ENCODE assay signal across 7 cellular contexts in genomic region chr3:16883726-16884083, GRCh38.
DNase-seq lines count a peak whose midpoint lies in the region; ATAC-seq and TF ChIP-seq lines count a peak whose summit lies in the region.

No MANE protein-coding gene starts in this region.

- H3K9ac ChIP-seq in iPS-18a (ENCODE audit: low read length), result no peak overlapping the region

- CTCF ChIA-PET in HEK293 (lab: Yijun Ruan, JAX), result interaction anchor here (0.7 to 1.6 kb wide), 8 partner anchors 12 to 470 kb away, joined by 3 to 8 read pairs (median 3); no protein-coding TSS in a partner anchor

- no peaks in the 10 kb centered on the region for H3K9me3 ChIP-seq in HEK293 (ENCODE audit: control insufficient read depth, insufficient read depth, low read depth, low read length)
- no peaks in the 10 kb centered on the region for H3K9me3 ChIP-seq in iPS-18a (ENCODE audit: control insufficient read depth, low read depth, low read length)

- no peaks in the 10 kb centered on the region for H3K36me3 Mint-ChIP-seq in activated naive CD8-positive, alpha-beta T cell

- H3K4me3 ChIP-seq in HEK293 (ENCODE audit: low read depth, low read length), result no peak overlapping the region
- peak overlapping the region; percentile 81 for H3K4me3 ChIP-seq in iPS-18a (ENCODE audit: low read length)

- POLR2A ChIA-PET in HEK293 (lab: Yijun Ruan, JAX), result interaction anchor here (0.5 to 1.0 kb wide), 4 partner anchors 16 to 1387 kb away, joined by 3 to 6 read pairs (median 4); no protein-coding TSS in a partner anchor

- H3K4me1 Mint-ChIP-seq in activated naive CD8-positive, alpha-beta T cell (ENCODE audit: low read depth), result peaks cover 29% of the 10 kb centered on the region
- peaks cover 29% of the 10 kb centered on the region for H3K4me1 Mint-ChIP-seq in stimulated activated naive CD8-positive, alpha-beta T cell treated with anti-CD3 and anti-CD28 coated beads, Interleukin-15, amount 100 ng/mL, for 72 hours

- peaks cover 24% of the 10 kb centered on the region for H3K27me3 ChIP-seq in iPS-18a (ENCODE audit: control insufficient read depth, insufficient read depth, low read length)

- peak overlapping the region; percentile 88; the same call in 1 of the 2 replicates for H3K27ac ChIP-seq in HEK293 (ENCODE audit: extremely low read depth, low read depth, low read length)
- no peak overlapping the region for H3K27ac ChIP-seq in iPS-18a (ENCODE audit: low read length)

- no peak for TF ChIP-seq CTCF in HEK293 (tag by site-specific recombination; IDR thresholded peaks at IDR 0.05)

- peak overlapping the region; percentile 82 for H3K27ac Mint-ChIP-seq in activated naive CD8-positive, alpha-beta T cell
- H3K27ac Mint-ChIP-seq in stimulated activated naive CD8-positive, alpha-beta T cell treated with anti-CD3 and anti-CD28 coated beads, Interleukin-15, amount 100 ng/mL, for 72 hours, result peak overlapping the region; percentile 52 to 92

- no peaks in the 10 kb centered on the region for H3K36me3 ChIP-seq in HEK293 (ENCODE audit: control insufficient read depth in 2 of 2, insufficient read depth in 1 of 2, low read length in 2 of 2)
- H3K36me3 ChIP-seq in iPS-18a (ENCODE audit: control insufficient read depth, low read depth, low read length), result no peaks in the 10 kb centered on the region

- no peak for DNase-seq in stimulated activated naive CD8-positive, alpha-beta T cell treated with anti-CD3 and anti-CD28 coated beads, Interleukin-15, amount 100 ng/mL, for 72 hours
- DNase-seq in NCI-H146 (lab: John Stamatoyannopoulos, UW), result no peak
- no peak for DNase-seq in OCI-M1 (lab: John Stamatoyannopoulos, UW)

- H3K9me3 Mint-ChIP-seq in activated naive CD8-positive, alpha-beta T cell (ENCODE audit: low read depth), result no peaks in the 10 kb centered on the region
- H3K9me3 Mint-ChIP-seq in stimulated activated naive CD8-positive, alpha-beta T cell treated with anti-CD3 and anti-CD28 coated beads, Interleukin-15, amount 100 ng/mL, for 72 hours, result no peaks in the 10 kb centered on the region

- no peaks in the 10 kb centered on the region for H3K27me3 Mint-ChIP-seq in activated naive CD8-positive, alpha-beta T cell
- no peaks in the 10 kb centered on the region for H3K27me3 Mint-ChIP-seq in stimulated activated naive CD8-positive, alpha-beta T cell treated with anti-CD3 and anti-CD28 coated beads, Interleukin-15, amount 100 ng/mL, for 72 hours

- no peak for ATAC-seq in stimulated activated naive CD8-positive, alpha-beta T cell treated with anti-CD3 and anti-CD28 coated beads, Interleukin-15, amount 100 ng/mL, for 72 hours
- ATAC-seq in GM18517 (IDR thresholded peaks at IDR 0.05; ENCODE audit: unreplicated experiment), result no peak

- H3K4me1 ChIP-seq in HEK293 (ENCODE audit: control insufficient read depth, insufficient read depth, low read length) (peaks cover 13% of the 10 kb centered on the region), iPS-18a (ENCODE audit: control insufficient read depth, low read depth, low read length) (peaks cover 15% of the 10 kb centered on the region)

- H3K4me3 Mint-ChIP-seq in activated naive CD8-positive, alpha-beta T cell, result peak overlapping the region; percentile 77
- H3K4me3 Mint-ChIP-seq in stimulated activated naive CD8-positive, alpha-beta T cell treated with anti-CD3 and anti-CD28 coated beads, Interleukin-15, amount 100 ng/mL, for 72 hours, result peak overlapping the region; percentile 69 to 98

TF ChIP-seq in HEK293, 187 proteins besides CTCF, POLR2A, EP300 and RAD21:
- no peak for TF ChIP-seq PRDM4 (tag by site-specific recombination; IDR thresholded peaks at IDR 0.05)
- no peak for TF ChIP-seq TRIM28 (IDR thresholded peaks at IDR 0.05; ENCODE audit: borderline replicate concordance, low read length)
- TF ChIP-seq ZBTB20 (tag by site-specific recombination; IDR thresholded peaks at IDR 0.05), result peak; percentile 46
- TF ChIP-seq ZNF449 (tag by site-specific recombination; IDR thresholded peaks at IDR 0.05), result no peak
- no peak for TF ChIP-seq ZNF302 (tag by site-specific recombination; IDR thresholded peaks at IDR 0.05; ENCODE audit: low read depth)
- no peak for TF ChIP-seq ZNF677 (tag by site-specific recombination; IDR thresholded peaks at IDR 0.05)
